ENCODE assay signal across 1 cellular context in the genomic region with DNA sequence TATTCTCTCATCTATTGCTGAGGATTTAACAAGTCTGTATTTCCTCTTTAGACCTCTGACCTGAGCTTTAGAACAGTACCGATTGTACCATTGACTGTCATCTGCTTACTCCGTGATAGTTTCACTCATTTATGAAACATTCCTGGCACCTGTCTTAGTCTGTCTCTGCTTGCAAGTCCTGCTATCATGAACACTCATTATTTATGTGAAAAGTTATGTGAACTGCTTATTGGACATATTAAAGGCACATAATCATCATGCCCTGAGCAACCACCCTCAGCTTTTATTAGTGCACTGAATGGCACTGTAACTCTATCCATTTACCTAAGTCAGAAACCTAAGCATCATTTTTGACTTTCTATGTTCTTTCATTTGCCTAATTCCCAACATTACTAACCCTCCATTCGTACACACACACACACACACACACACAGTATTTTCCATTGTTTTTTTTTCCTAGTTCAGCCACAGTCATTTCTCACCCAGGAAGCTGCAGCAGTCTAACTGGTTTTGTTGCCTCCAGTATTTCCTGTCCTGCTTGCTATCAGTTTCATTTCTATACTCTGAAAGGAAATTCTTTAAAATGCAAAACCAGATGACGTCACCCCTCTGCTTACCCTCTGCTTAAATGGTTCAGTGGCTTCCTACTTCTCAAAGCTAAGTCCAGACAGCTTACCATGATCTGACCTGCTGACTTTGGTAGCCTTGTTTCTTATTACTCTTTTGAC.
TF ChIP-seq lines count a peak whose summit lies in the region.

No MANE protein-coding gene starts in this region.

TF ChIP-seq in HCT116, 20 proteins besides CTCF, POLR2A, EP300 and RAD21 (continued from another document):
- no peak for TF ChIP-seq REST (IDR thresholded peaks at IDR 0.05; ENCODE audit: low read depth)
